ENCODE assay signal across 9 cellular contexts in genomic region chr6:2848851-2849250, GRCh38. TPM values are rescaled to one million over a fixed set of nuclear protein-coding genes. Genes with fewer than 3 reads are reported as not detected.
DNase-seq lines count a peak whose midpoint lies in the region; ATAC-seq and TF ChIP-seq lines count a peak whose summit lies in the region.
"Had no signal": no experiment of that assay in that cellular context is flagged by ENCODE, and none has a peak within 500 bp of the region (broad histone marks: within the 10 kb centered on the region; RNA-seq: fewer than 3 reads in every experiment).

No MANE protein-coding gene starts in this region.

- H4K20me1 ChIP-seq in osteoblast (ENCODE audit: insufficient read depth, low read length) = no peaks in the 10 kb centered on the region

- H3K36me3 Mint-ChIP-seq in activated T-helper 1 cell treated with anti-CD3 and anti-CD28 coated beads, Interleukin-12 subunit alpha, Interleukin-12 subunit beta, Interleukin-2, Interleukin-4 antibody, amounts not matched to agents 30 ng/mL and 10 ng/mL and 1 ng/mL, durations not matched to agents 14 hours and 24 hours and 36 hours (ENCODE audit: low read depth) = peaks cover 4% of the 10 kb centered on the region
- no peaks in the 10 kb centered on the region for H3K36me3 Mint-ChIP-seq in natural killer cell treated with Interleukin-12 subunit alpha and Interleukin-12 subunit beta and Interleukin-15 and Interleukin-18, amount 100 ng/mL, for 72 hours

- H3K27ac Mint-ChIP-seq in activated T-helper 1 cell treated with anti-CD3 and anti-CD28 coated beads, Interleukin-12 subunit alpha, Interleukin-12 subunit beta, Interleukin-2, Interleukin-4 antibody, amounts not matched to agents 30 ng/mL and 10 ng/mL and 1 ng/mL, durations not matched to agents 14 hours and 24 hours and 36 hours = peak overlapping the region; percentile 88
- H3K27ac Mint-ChIP-seq in natural killer cell treated with Interleukin-12 subunit alpha and Interleukin-12 subunit beta and Interleukin-15 and Interleukin-18, amount 100 ng/mL, for 72 hours = peak overlapping the region; percentile 73 to 85

- no peaks in the 10 kb centered on the region for H3K79me2 ChIP-seq in osteoblast (ENCODE audit: insufficient read depth, low read length)

- peaks cover 15% of the 10 kb centered on the region for H3K4me1 ChIP-seq in osteoblast (ENCODE audit: insufficient read depth, low read length)
- no peaks in the 10 kb centered on the region for H3K4me1 ChIP-seq in uterus

- intact Hi-C loops in activated T-helper 1 cell treated with anti-CD3 and anti-CD28 coated beads, Interleukin-12 subunit alpha, Interleukin-12 subunit beta, Interleukin-2, Interleukin-4 antibody, amounts not matched to agents 30 ng/mL and 10 ng/mL and 1 ng/mL, durations not matched to agents 14 hours and 24 hours and 36 hours (cut with micrococcal nuclease) = loop anchor here (10.0 kb wide), 1 partner anchor 604 kb away; the partner anchor contains the start of gene GMDS
- intact Hi-C loops in uterus (cut with DNase I; ENCODE audit: low total_unique reads) = loop anchor here (10.0 kb wide), 1 partner anchor 86 kb away; no protein-coding TSS in a partner anchor

- H3K9me3 Mint-ChIP-seq in activated T-helper 1 cell treated with anti-CD3 and anti-CD28 coated beads, Interleukin-12 subunit alpha, Interleukin-12 subunit beta, Interleukin-2, Interleukin-4 antibody, amounts not matched to agents 30 ng/mL and 10 ng/mL and 1 ng/mL, durations not matched to agents 14 hours and 24 hours and 36 hours = peaks cover 6% of the 10 kb centered on the region
- peaks cover 2% of the 10 kb centered on the region for H3K9me3 Mint-ChIP-seq in natural killer cell treated with Interleukin-12 subunit alpha and Interleukin-12 subunit beta and Interleukin-15 and Interleukin-18, amount 100 ng/mL, for 72 hours

- H3K27me3 ChIP-seq in GM06990 (replicated peaks; ENCODE audit: control insufficient read depth, insufficient read depth, low read length) (no peaks in the 10 kb centered on the region), osteoblast (ENCODE audit: insufficient read depth, low read length) (no peaks in the 10 kb centered on the region), uterus (no peaks in the 10 kb centered on the region)

- ATAC-seq in natural killer cell treated with Interleukin-12 subunit alpha and Interleukin-12 subunit beta and Interleukin-15 and Interleukin-18, amount 100 ng/mL, for 72 hours = peak in 1 of 2 donors; percentile 49

- TF ChIP-seq CTCF in GM06990 (IDR thresholded peaks at IDR 0.05; ENCODE audit: insufficient read depth, low read length, poor library complexity, severe bottlenecking) = no peak
- no peak for TF ChIP-seq CTCF in osteoblast (IDR thresholded peaks at IDR 0.05; ENCODE audit: extremely low read depth, low read depth, low read length)
- TF ChIP-seq CTCF in uterus (IDR thresholded peaks at IDR 0.05) = no peak

- H3K27me3 Mint-ChIP-seq in activated T-helper 1 cell treated with anti-CD3 and anti-CD28 coated beads, Interleukin-12 subunit alpha, Interleukin-12 subunit beta, Interleukin-2, Interleukin-4 antibody, amounts not matched to agents 30 ng/mL and 10 ng/mL and 1 ng/mL, durations not matched to agents 14 hours and 24 hours and 36 hours (ENCODE audit: insufficient read depth) = no peaks in the 10 kb centered on the region
- H3K27me3 Mint-ChIP-seq in natural killer cell treated with Interleukin-12 subunit alpha and Interleukin-12 subunit beta and Interleukin-15 and Interleukin-18, amount 100 ng/mL, for 72 hours = no peaks in the 10 kb centered on the region

- H3K9me3 ChIP-seq in osteoblast (ENCODE audit: low read depth, low read length) = no peaks in the 10 kb centered on the region
- no peaks in the 10 kb centered on the region for H3K9me3 ChIP-seq in uterus

- H3K4me2 ChIP-seq in osteoblast (ENCODE audit: insufficient read depth, low read length) = no peak overlapping the region

- no peak overlapping the region for H2AFZ ChIP-seq in osteoblast (ENCODE audit: low read length)

- no peak overlapping the region for H3K27ac ChIP-seq in osteoblast (ENCODE audit: low read depth, low read length)
- H3K27ac ChIP-seq in uterus = no peak overlapping the region

- TF ChIP-seq POLR2A in uterus (IDR thresholded peaks at IDR 0.05) = no peak

- peak overlapping the region; percentile 12 for H3K4me3 ChIP-seq in GM06990 (replicated peaks; ENCODE audit: low read depth, low read length)
- H3K4me3 ChIP-seq in osteoblast (ENCODE audit: insufficient read depth, low read length) = no peak overlapping the region
- no peak overlapping the region for H3K4me3 ChIP-seq in uterus

- H3K4me1 Mint-ChIP-seq in activated T-helper 1 cell treated with anti-CD3 and anti-CD28 coated beads, Interleukin-12 subunit alpha, Interleukin-12 subunit beta, Interleukin-2, Interleukin-4 antibody, amounts not matched to agents 30 ng/mL and 10 ng/mL and 1 ng/mL, durations not matched to agents 14 hours and 24 hours and 36 hours (ENCODE audit: low read depth) = peaks cover 64% of the 10 kb centered on the region
- peaks cover 50 to 53% of the 10 kb centered on the region in 2 donors for H3K4me1 Mint-ChIP-seq in natural killer cell treated with Interleukin-12 subunit alpha and Interleukin-12 subunit beta and Interleukin-15 and Interleukin-18, amount 100 ng/mL, for 72 hours (ENCODE audit: low read depth in 2 of 2)

- H3K36me3 ChIP-seq in GM06990 (ENCODE audit: control insufficient read depth, insufficient read depth, low read length) = no peaks in the 10 kb centered on the region
- no peaks in the 10 kb centered on the region for H3K36me3 ChIP-seq in osteoblast (ENCODE audit: insufficient read depth, low read length)
- no peaks in the 10 kb centered on the region for H3K36me3 ChIP-seq in uterus

- DNase-seq in GM06990 (ENCODE audit: extremely low read depth, insufficient read length) (no peak), NCI-H748 (lab: John Stamatoyannopoulos, UW; ENCODE audit: unreplicated experiment) (peak; percentile 62), osteoblast (ENCODE audit: insufficient read length, low spot score, missing footprints) (no peak), NCI-H345 treated with DMSO at 0.1 percent for 48 hours (lab: John Stamatoyannopoulos, UW; ENCODE audit: unreplicated experiment) (no peak), uterus (no peak), NCI-H146 treated with DMSO at 0.1 percent for 48 hours (lab: John Stamatoyannopoulos, UW; ENCODE audit: unreplicated experiment) (no peak)
- peak; percentile 56 for DNase-seq in activated T-helper 1 cell treated with anti-CD3 and anti-CD28 coated beads, Interleukin-12 subunit alpha, Interleukin-12 subunit beta, Interleukin-2, Interleukin-4 antibody, amounts not matched to agents 30 ng/mL and 10 ng/mL and 1 ng/mL, durations not matched to agents 14 hours and 24 hours and 36 hours (ENCODE audit: low spot score)
- DNase-seq in natural killer cell treated with Interleukin-12 subunit alpha and Interleukin-12 subunit beta and Interleukin-15 and Interleukin-18, amount 100 ng/mL, for 72 hours (ENCODE audit: low spot score) = no peak

- H3K4me3 Mint-ChIP-seq in activated T-helper 1 cell treated with anti-CD3 and anti-CD28 coated beads, Interleukin-12 subunit alpha, Interleukin-12 subunit beta, Interleukin-2, Interleukin-4 antibody, amounts not matched to agents 30 ng/mL and 10 ng/mL and 1 ng/mL, durations not matched to agents 14 hours and 24 hours and 36 hours = peak overlapping the region; percentile 69
- peak overlapping the region; percentile 30 for H3K4me3 Mint-ChIP-seq in natural killer cell treated with Interleukin-12 subunit alpha and Interleukin-12 subunit beta and Interleukin-15 and Interleukin-18, amount 100 ng/mL, for 72 hours

RNA-seq across cellular contexts. Expression of gene SERPINB1, which starts 7.2 kb away (rescaled TPM):
- 79.5 and 80.1 TPM in 2 replicates for total RNA-seq in activated T-helper 1 cell treated with anti-CD3 and anti-CD28 coated beads, Interleukin-12 subunit alpha, Interleukin-12 subunit beta, Interleukin-2, Interleukin-4 antibody, amounts not matched to agents 30 ng/mL and 10 ng/mL and 1 ng/mL, durations not matched to agents 14 hours and 24 hours and 36 hours
- 100 to 1,000 TPM; 103 to 275 TPM for total RNA-seq in natural killer cell treated with Interleukin-12 subunit alpha and Interleukin-12 subunit beta and Interleukin-15 and Interleukin-18, amount 100 ng/mL, for 72 hours
- total RNA-seq in osteoblast (32.6 and 53.0 TPM in 2 replicates), uterus (10 to 100 TPM in 2 of 4 donors, 1 to 10 TPM in 2; 7.7 to 28.2 (median 17.2) TPM)

RNA-seq across cellular contexts. Expression of gene SERPINB9, which starts 54.3 kb away (rescaled TPM):
- total RNA-seq in activated T-helper 1 cell treated with anti-CD3 and anti-CD28 coated beads, Interleukin-12 subunit alpha, Interleukin-12 subunit beta, Interleukin-2, Interleukin-4 antibody, amounts not matched to agents 30 ng/mL and 10 ng/mL and 1 ng/mL, durations not matched to agents 14 hours and 24 hours and 36 hours = 86.8 and 87.2 TPM in 2 replicates
- 100 to 1,000 TPM in 1 of 2 donors, 10 to 100 TPM in 1; 59.0 to 159 TPM for total RNA-seq in natural killer cell treated with Interleukin-12 subunit alpha and Interleukin-12 subunit beta and Interleukin-15 and Interleukin-18, amount 100 ng/mL, for 72 hours
- total RNA-seq in osteoblast = 4.4 and 6.2 TPM in 2 replicates
- 10 to 100 TPM in 2 of 4 donors, 1 to 10 TPM in 2; 8.7 to 17.7 (median 10.8) TPM for total RNA-seq in uterus
- total RNA-seq: SK-MEL-5 had no signal

Comparison
In these comparisons a context has a peak if more than half of its experiments do, and no peak if none do; other contexts are left out.
1. DNase-seq: peak in NCI-H748 (single experiment) and activated T-helper 1 cell treated with anti-CD3 and anti-CD28 coated beads, Interleukin-12 subunit alpha, Interleukin-12 subunit beta, Interleukin-2, Interleukin-4 antibody, amounts not matched to agents 30 ng/mL and 10 ng/mL and 1 ng/mL, durations not matched to agents 14 hours and 24 hours and 36 hours (single experiment); none in GM06990 (single experiment), natural killer cell treated with Interleukin-12 subunit alpha and Interleukin-12 subunit beta and Interleukin-15 and Interleukin-18, amount 100 ng/mL, for 72 hours (single experiment), osteoblast (single experiment), NCI-H345 treated with DMSO at 0.1 percent for 48 hours (single experiment), uterus (0 of 2) and NCI-H146 treated with DMSO at 0.1 percent for 48 hours (single experiment).